In genomic region chr3:54888162-54888561, GRCh38 we compare ENCODE assay signal across 28 cellular contexts. TPM values are rescaled to one million over a fixed set of nuclear protein-coding genes. Genes with fewer than 3 reads are reported as not detected.
"Had no signal": no experiment of that assay in that cellular context is flagged by ENCODE, and none has a peak within 500 bp of the region (broad histone marks: within the 10 kb centered on the region; RNA-seq: fewer than 3 reads in every experiment).

No MANE protein-coding gene starts in this region.

- ATAC-seq: left lobe of liver; mucosa of descending colon; natural killer cell treated with Interleukin-12 subunit alpha and Interleukin-12 subunit beta and Interleukin-15 and Interleukin-18, amount 100 ng/mL, for 72 hours; sciatic nerve; stimulated activated naive CD8-positive, alpha-beta T cell treated with anti-CD3 and anti-CD28 coated beads, Interleukin-15, amount 100 ng/mL, for 72 hours had no signal

- H3K9ac ChIP-seq: parathyroid adenoma had no signal

- H3K27me3 ChIP-seq: esophagus squamous epithelium, neutrophil, tibial artery, upper lobe of left lung had no signal

- H3K27ac ChIP-seq: coronary artery, esophagus squamous epithelium, neutrophil, parathyroid adenoma, tibial artery, upper lobe of left lung had no signal

- H3K4me3 ChIP-seq: coronary artery, esophagus squamous epithelium, lung, mucosa of descending colon, tibial artery, upper lobe of left lung had no signal

- H3K9me3 ChIP-seq: esophagus squamous epithelium, mucosa of descending colon, neutrophil, tibial artery, upper lobe of left lung had no signal

- DNase-seq: dermis blood vessel endothelial cell; effector memory CD4-positive, alpha-beta T cell; esophagus squamous epithelium; foreskin melanocyte; kidney; mucosa of descending colon; naive B cell; stimulated activated CD4-positive, alpha-beta T cell treated with anti-CD3 and anti-CD28 coated beads, Interleukin-2, amount 100 ng/mL, for 48 hours; stimulated activated CD8-positive, alpha-beta memory T cell treated with anti-CD3 and anti-CD28 coated beads, Interleukin-4, amount 100 ng/mL, for 48 hours; stimulated activated naive CD4-positive, alpha-beta T cell; stimulated activated naive CD8-positive, alpha-beta T cell treated with anti-CD3 and anti-CD28 coated beads, Interleukin-15, amount 100 ng/mL, for 72 hours; tibial artery; upper lobe of left lung had no signal

- H3K36me3 ChIP-seq: esophagus squamous epithelium, neutrophil, tibial artery, upper lobe of left lung had no signal

RNA-seq across cellular contexts. Expression of gene LRTM1, which starts 39.7 kb away (rescaled TPM):
- total RNA-seq: dermis blood vessel endothelial cell; endothelial cell of umbilical vein; epithelial cell of proximal tubule; esophagus squamous epithelium; kidney; left lobe of liver; liver; lung; mucosa of descending colon; natural killer cell treated with Interleukin-12 subunit alpha and Interleukin-12 subunit beta and Interleukin-15 and Interleukin-18, amount 100 ng/mL, for 72 hours; neural crest cell; osteoblast; progenitor cell of endocrine pancreas; sciatic nerve; subcutaneous adipose tissue; temporal lobe; upper lobe of left lung had no signal
